Comparison of ENCODE assay signal across 8 cellular contexts in the genomic region with DNA sequence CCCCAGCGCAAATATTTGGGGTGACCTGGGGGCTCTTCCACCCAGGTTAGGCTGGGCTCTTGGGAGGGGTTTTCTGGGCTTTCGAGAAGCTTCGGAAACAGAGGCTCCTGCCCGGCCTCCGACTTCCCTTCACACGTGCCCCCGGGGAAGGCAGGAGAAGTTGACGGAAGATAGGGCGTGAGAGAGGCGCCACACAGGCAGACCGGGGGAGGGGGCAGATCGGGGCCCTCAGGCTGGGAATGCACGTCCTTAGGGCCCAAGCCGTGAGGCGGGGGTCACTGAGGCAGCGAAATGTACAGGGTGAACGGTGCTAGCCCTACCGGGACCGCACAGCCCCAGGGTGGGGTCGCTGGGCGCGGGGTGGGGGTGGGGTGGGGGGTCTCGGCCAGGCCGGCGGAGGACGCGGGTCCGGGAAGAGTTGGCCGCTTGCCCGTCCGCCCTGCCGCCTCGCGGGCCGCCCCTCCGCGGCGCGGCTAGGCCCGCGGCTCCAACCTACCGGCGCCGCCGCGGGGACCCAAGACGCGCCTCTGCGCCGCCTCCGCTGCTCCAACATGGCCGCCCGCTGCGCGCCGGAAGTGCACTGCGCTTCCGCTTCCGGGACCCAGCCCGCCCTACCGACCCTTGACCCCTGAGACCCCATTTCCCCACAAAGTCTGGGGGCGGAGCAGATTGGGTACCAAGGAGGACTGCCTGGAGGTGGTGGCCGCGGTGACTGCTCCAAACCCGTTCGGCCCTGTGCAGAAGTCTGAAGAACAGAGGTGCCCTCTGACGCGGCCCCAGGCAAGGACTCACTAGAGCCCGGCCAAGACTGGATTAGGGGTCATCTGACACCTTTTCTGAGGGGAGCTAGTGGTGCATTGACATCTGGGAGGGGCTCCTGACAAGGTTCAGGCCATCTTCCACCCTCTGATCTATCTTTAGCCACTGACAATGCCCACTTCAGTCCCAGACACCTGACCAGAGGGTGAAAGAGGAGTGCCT. TPM values are rescaled to one million over a fixed set of nuclear protein-coding genes. Genes with fewer than 3 reads are reported as not detected.
DNase-seq lines count a peak whose midpoint lies in the region; ATAC-seq and TF ChIP-seq lines count a peak whose summit lies in the region.

A gene (minus strand): TSS at position 561 of the 981 bp plus-strand sequence. CDS start 2,123 bp downstream, outside the sequence.

- H3K9ac ChIP-seq in HUES6 (ENCODE audit: low read length), result peak within 1 kb of the TSS; percentile 92

- POLR2A ChIA-PET in AG04449 (lab: Yijun Ruan, JAX), result no interaction called here

- ATAC-seq in GM18907 (IDR thresholded peaks at IDR 0.05; ENCODE audit: unreplicated experiment), result peak; percentile 73
- ATAC-seq in gastroesophageal sphincter, result peak; percentile 66

- peaks cover 23% of the 10 kb centered on the region for H3K36me3 ChIP-seq in HUES6 (ENCODE audit: control insufficient read depth, insufficient read depth, low read length)
- peaks cover 41% of the 10 kb centered on the region for H3K36me3 ChIP-seq in SJSA1
- peaks cover 0 to 35% of the 10 kb centered on the region in 2 donors for H3K36me3 ChIP-seq in gastroesophageal sphincter

- no peak for TF ChIP-seq EP300 in gastroesophageal sphincter (IDR thresholded peaks at IDR 0.05)

- TF ChIP-seq POLR2A in gastroesophageal sphincter (IDR thresholded peaks at IDR 0.05), result peak; percentile 47 to 71

- H3K4me1 ChIP-seq in HUES6 (ENCODE audit: control insufficient read depth, insufficient read depth, low read length) (peaks cover 18% of the 10 kb centered on the region), SJSA1 (replicated peaks) (peaks cover 19% of the 10 kb centered on the region), gastroesophageal sphincter (peaks cover 0 to 42% (median 21%) of the 10 kb centered on the region in 3 donors)

- H3K4me3 ChIP-seq in AG04449 (ENCODE audit: low read depth, low read length) (peak within 1 kb of the TSS; percentile 89), HUES6 (ENCODE audit: low read depth, low read length) (peak within 1 kb of the TSS; percentile 98), SJSA1 (peak within 1 kb of the TSS; percentile 60), gastroesophageal sphincter (peak within 1 kb of the TSS; percentile 87 to 97)

- TF ChIP-seq CTCF in AG04449 (IDR thresholded peaks at IDR 0.05; ENCODE audit: insufficient read depth, low read length, missing control alignments) (no peak), gastroesophageal sphincter (IDR thresholded peaks at IDR 0.05) (no peak)

- H3K27ac ChIP-seq in HUES6 (ENCODE audit: low read depth, low read length) (peak within 1 kb of the TSS; percentile 90; the same call in 1 of the 2 replicates), SJSA1 (peak within 1 kb of the TSS; percentile 64), gastroesophageal sphincter (peak within 1 kb of the TSS; percentile 88 to 96 (median 94)), substantia nigra (ENCODE audit: low read depth, low read length, poor library complexity, severe bottlenecking) (peak within 1 kb of the TSS; percentile 59)

- DNase-seq in AG04449 (ENCODE audit: low read depth, low spot score) (no peak), SJSA1 (ENCODE audit: low read depth in 1 of 2, low spot score in 2 of 2) (peak; percentile 26 to 68), nucleus accumbens (lab: John Stamatoyannopoulos, UW) (peak in 49 of 56 donors; percentile 11 to 80 (median 51)), substantia nigra (lab: John Stamatoyannopoulos, UW) (peak in 43 of 49 donors; percentile 15 to 86 (median 49))
- DNase-seq in activated gamma-delta T cell treated with anti-CD3 and anti-CD28 coated beads, Interleukin-2, amount 50 U/mL, for 16 hours (ENCODE audit: low read depth), result peak; percentile 68

- H3K9me3 ChIP-seq in HUES6 (ENCODE audit: control insufficient read depth, insufficient read depth, low read depth, low read length) (no peaks in the 10 kb centered on the region), SJSA1 (replicated peaks) (peaks cover 2% of the 10 kb centered on the region; the same call in 1 of the 2 replicates), gastroesophageal sphincter (no peaks in the 10 kb centered on the region)

- CTCF ChIA-PET in AG04449 (lab: Yijun Ruan, JAX), result interaction anchor here (1.4 to 1.5 kb wide), 2 partner anchors 10 to 283 kb away, joined by 4 to 5 read pairs; no protein-coding TSS in a partner anchor

- WGBS in gastroesophageal sphincter (ENCODE audit: low coverage in 1 of 2), 2 donors, result 0 to 4% methylated on average over 1 to 4 of the region's 69 CpGs

- peaks cover 12% of the 10 kb centered on the region; the same call in 1 of the 2 replicates for H3K27me3 ChIP-seq in HUES6 (ENCODE audit: control insufficient read depth, insufficient read depth, low read length)
- H3K27me3 ChIP-seq in SJSA1 (replicated peaks), result no peaks in the 10 kb centered on the region
- no peaks in the 10 kb centered on the region for H3K27me3 ChIP-seq in gastroesophageal sphincter

RNA-seq across cellular contexts. Expression of the gene that starts here (rescaled TPM):
- total RNA-seq in SJSA1 (2014; rRNA removed; shearing (Covaris generic)), result 23.8 and 24.7 TPM in 2 replicates
- total RNA-seq in gastroesophageal sphincter, result 10 to 100 TPM; 15.6 to 31.2 (median 25.3) TPM
